17 cellular contexts compared by ENCODE assay signal in genomic region chr10:35172574-35172973, GRCh38. TPM values are rescaled to one million over a fixed set of nuclear protein-coding genes. Genes with fewer than 3 reads are reported as not detected.
DNase-seq lines count a peak whose midpoint lies in the region; ATAC-seq lines count a peak whose summit lies in the region.
"Had no signal": no experiment of that assay in that cellular context is flagged by ENCODE, and none has a peak within 500 bp of the region (broad histone marks: within the 10 kb centered on the region; RNA-seq: fewer than 3 reads in every experiment).

No MANE protein-coding gene starts in this region.

- intact Hi-C loops in left ventricle myocardium superior (cut with micrococcal nuclease): no loop called here

- H3K9me3 ChIP-seq in MG63: no peaks in the 10 kb centered on the region; the same call in 1 of the 2 replicates
- H3K9me3 ChIP-seq: testis had no signal

- H3K27me3 ChIP-seq in MG63: no peaks in the 10 kb centered on the region
- H3K27me3 ChIP-seq: BLaER1 treated with 17β-estradiol and CSF1 and Interleukin-3, amounts not matched to agents 10 nM and 100 nM; testis had no signal

- no peak overlapping the region for H3K4me3 ChIP-seq in MG63
- H3K4me3 ChIP-seq: BLaER1 treated with 17β-estradiol and CSF1 and Interleukin-3, amounts not matched to agents 10 nM and 100 nM; testis had no signal

- H3K27ac ChIP-seq in cingulate gyrus (ENCODE audit: low read depth, low read length): peak overlapping the region; percentile 11
- H3K27ac ChIP-seq: BLaER1 treated with 17β-estradiol and CSF1 and Interleukin-3, amounts not matched to agents 10 nM and 100 nM; testis had no signal

- peak; percentile 55 for ATAC-seq in left ventricle myocardium superior
- ATAC-seq in GM19395 (IDR thresholded peaks at IDR 0.05; ENCODE audit: unreplicated experiment): no peak
- ATAC-seq: WTC11 had no signal

- DNase-seq in MG63 (peak; percentile 18), left ventricle myocardium superior (peak; percentile 52), stromal cell of bone marrow (ENCODE audit: low read depth) (peak; percentile 57), GDM1 (lab: John Stamatoyannopoulos, UW) (no peak)
- no peak for DNase-seq in stimulated activated CD4-positive, alpha-beta T cell treated with anti-CD3 and anti-CD28 coated beads, Interleukin-4, amount 100 ng/mL, for 1 hour
- no peak for DNase-seq in activated CD8-positive, alpha-beta memory T cell treated with anti-CD3 and anti-CD28 coated beads, Interleukin-2, amount 50 U/mL, for 4 hours
- DNase-seq: activated naive CD4-positive, alpha-beta T cell treated with anti-CD3 and anti-CD28 coated beads, Interleukin-2, amount 50 U/mL, for 16 hours; cerebellar nuclear complex; DMS79 treated with DMSO at 0.1 percent for 48 hours; KG1; NCI-H1417 treated with DMSO at 0.1 percent for 48 hours; stimulated activated CD4-positive, alpha-beta T cell treated with anti-CD3 and anti-CD28 coated beads, Interleukin-15, amount 100 ng/mL, for 24 hours; testis had no signal

- no peaks in the 10 kb centered on the region for H3K36me3 ChIP-seq in MG63
- H3K36me3 ChIP-seq: BLaER1 treated with 17β-estradiol and CSF1 and Interleukin-3, amounts not matched to agents 10 nM and 100 nM had no signal

RNA-seq across cellular contexts. Expression of gene CREM, which starts 45.9 kb away (rescaled TPM):
- 72.3 and 102 TPM in 2 replicates for total RNA-seq in MG63 (2014; rRNA removed; shearing (Covaris generic); ENCODE audit: low replicate concordance)
- total RNA-seq in left ventricle myocardium superior: 50.3 TPM

Comparison
In these comparisons a context has a peak if more than half of its experiments do, and no peak if none do; other contexts are left out.
1. DNase-seq: peak in MG63 (single experiment), left ventricle myocardium superior (single experiment) and stromal cell of bone marrow (single experiment); none in GDM1 (single experiment), stimulated activated CD4-positive, alpha-beta T cell treated with anti-CD3 and anti-CD28 coated beads, Interleukin-4, amount 100 ng/mL, for 1 hour (single experiment) and activated CD8-positive, alpha-beta memory T cell treated with anti-CD3 and anti-CD28 coated beads, Interleukin-2, amount 50 U/mL, for 4 hours (single experiment).